ENCODE assay signal across 8 cellular contexts in genomic region chr7:2978403-2978802, GRCh38.
A peak's percentile ranks its signal among the peaks of the same experiment; 100 is the strongest.
DNase-seq lines count a peak whose midpoint lies in the region; ATAC-seq lines count a peak whose summit lies in the region.

No MANE protein-coding gene starts in this region.

- ATAC-seq in GM21360 (IDR thresholded peaks at IDR 0.05; ENCODE audit: unreplicated experiment) = peak; percentile 86

- H3K4me3 ChIP-seq in HUES64 (ENCODE audit: low read length) = 0 out of 2 replicates have a peak overlapping the region, but pooled peaks have one; percentile 14

- H3K9me3 ChIP-seq in HUES64 (ENCODE audit: insufficient read depth, low read depth, low read length) = no peaks in the 10 kb centered on the region

- DNase-seq in Ammon's horn (ENCODE audit: low spot score) = peak; percentile 62
- DNase-seq in activated T-cell treated with anti-CD3 and anti-CD28 coated beads for 48 hours (ENCODE audit: low read depth) = peak; percentile 82
- DNase-seq in iris pigment epithelial cell (ENCODE audit: low read depth) = peak; percentile 10
- peak; percentile 69 to 78 for DNase-seq in stimulated activated CD8-positive, alpha-beta memory T cell treated with anti-CD3 and anti-CD28 coated beads, Interleukin-15, amount 100 ng/mL, for 4 hours (ENCODE audit: low read depth in 2 of 2)
- no peak for DNase-seq in NCI-H1092 treated with DMSO at 0.1 percent for 48 hours (lab: John Stamatoyannopoulos, UW)
- no peak for DNase-seq in NCI-H1048 (lab: John Stamatoyannopoulos, UW)

- H3K4me1 ChIP-seq in HUES64 (ENCODE audit: insufficient read depth, low read length) = peaks cover 14% of the 10 kb centered on the region

- no peak overlapping the region for H3K27ac ChIP-seq in HUES64 (ENCODE audit: low read depth, low read length)

- 33% methylated on average over 15 of the region's 15 CpGs for WGBS in HUES64

- H3K36me3 ChIP-seq in HUES64 (ENCODE audit: insufficient read depth, low read length) = no peaks in the 10 kb centered on the region

- H3K27me3 ChIP-seq in HUES64 (ENCODE audit: insufficient read depth, low read length) = no peaks in the 10 kb centered on the region

- H3K9ac ChIP-seq in HUES64 (ENCODE audit: low read depth, low read length) = no peak overlapping the region

Comparison
In these comparisons a context has a peak if more than half of its experiments do, and no peak if none do; other contexts are left out.
1. DNase-seq: peak in Ammon's horn (single experiment), activated T-cell treated with anti-CD3 and anti-CD28 coated beads for 48 hours (single experiment), iris pigment epithelial cell (single experiment) and stimulated activated CD8-positive, alpha-beta memory T cell treated with anti-CD3 and anti-CD28 coated beads, Interleukin-15, amount 100 ng/mL, for 4 hours (2 of 2); none in NCI-H1092 treated with DMSO at 0.1 percent for 48 hours (single experiment) and NCI-H1048 (single experiment).